In the genomic region with DNA sequence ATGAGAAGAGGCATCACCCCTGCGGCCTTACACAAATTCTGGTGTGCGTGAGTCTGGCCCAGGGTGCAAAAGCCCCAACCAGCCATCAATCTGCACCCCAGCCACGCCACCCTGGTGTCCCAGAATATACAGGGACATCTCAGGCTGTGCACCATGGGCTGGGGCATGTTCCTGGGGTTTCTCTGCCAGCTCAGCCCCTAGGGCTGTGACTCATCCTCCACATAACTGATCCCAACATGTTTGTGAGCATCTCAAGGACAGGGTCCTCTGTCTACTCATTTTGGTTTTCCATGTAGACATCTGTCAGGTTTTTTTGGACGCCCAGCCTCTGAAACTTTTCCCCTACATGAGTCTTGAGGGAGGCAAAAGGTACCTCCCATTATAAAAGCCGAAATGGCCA, we compare ENCODE assay signal across 11 cellular contexts. TPM values are rescaled to one million over a fixed set of nuclear protein-coding genes. Genes with fewer than 3 reads are reported as not detected.
DNase-seq lines count a peak whose midpoint lies in the region; ATAC-seq and TF ChIP-seq lines count a peak whose summit lies in the region.
"Had no signal": no experiment of that assay in that cellular context is flagged by ENCODE, and none has a peak within 500 bp of the region (broad histone marks: within the 10 kb centered on the region; RNA-seq: fewer than 3 reads in every experiment).

No MANE protein-coding gene starts in this region.

- H3K27me3 ChIP-seq in SK-N-SH (ENCODE audit: insufficient read depth) (no peaks in the 10 kb centered on the region), Loucy (ENCODE audit: insufficient read depth, low read length, poor library complexity, severe bottlenecking) (no peaks in the 10 kb centered on the region)

- H3K9me3 Mint-ChIP-seq in immature natural killer cell, result peaks cover 0 to 3% (median 0%) of the 10 kb centered on the region in 6 donors

- peaks cover 79 to 88% of the 10 kb centered on the region in 2 donors for H3K4me1 Mint-ChIP-seq in immature natural killer cell
- H3K4me1 Mint-ChIP-seq: mesothelial cell of epicardium had no signal

- TF ChIP-seq RAD21 in SK-N-SH (IDR thresholded peaks at IDR 0.05; ENCODE audit: low read length), result no peak

- H3K79me2 ChIP-seq in SK-N-SH (ENCODE audit: insufficient read depth) (no peaks in the 10 kb centered on the region), Loucy (ENCODE audit: insufficient read depth, low read length) (peaks cover 32% of the 10 kb centered on the region)

- H3K36me3 Mint-ChIP-seq in immature natural killer cell, result peaks cover 0 to 9% (median 0%) of the 10 kb centered on the region in 3 donors
- H3K36me3 Mint-ChIP-seq: mesothelial cell of epicardium had no signal

- H3K4me3 ChIP-seq in SK-N-SH (ENCODE audit: low read depth in 2 of 2, low read length in 1 of 2) (no peak overlapping the region), Loucy (ENCODE audit: low read length, poor library complexity, severe bottlenecking) (no peak overlapping the region)

- POLR2A ChIA-PET in SK-N-SH (lab: Yijun Ruan, JAX), result no interaction called here

- H3K9me2 ChIP-seq in SK-N-SH (no peaks in the 10 kb centered on the region), Loucy (replicated peaks; ENCODE audit: low read depth, low read length) (no peaks in the 10 kb centered on the region)

- no peak overlapping the region for H3K4me2 ChIP-seq in SK-N-SH
- H3K4me2 ChIP-seq in Loucy (ENCODE audit: low read depth, low read length, poor library complexity, severe bottlenecking), result peak overlapping the region; percentile 70

- H2AFZ ChIP-seq in SK-N-SH (ENCODE audit: low read depth) (no peak overlapping the region), Loucy (ENCODE audit: low read length) (no peak overlapping the region)

- H3K36me3 ChIP-seq in SK-N-SH (replicated peaks in 1 of 2; ENCODE audit: control insufficient read depth in 1 of 2, insufficient read depth in 2 of 2, low read length in 1 of 2) (no peaks in the 10 kb centered on the region), Loucy (ENCODE audit: insufficient read depth, low read length) (no peaks in the 10 kb centered on the region)

- DNase-seq in SK-N-SH (no peak), immature natural killer cell (no peak), GM13977 (ENCODE audit: low spot score) (no peak), OCI-M2 (lab: John Stamatoyannopoulos, UW; ENCODE audit: unreplicated experiment) (no peak)
- DNase-seq: 8988T, NCI-H1694, NCI-H524 treated with DMSO at 0.1 percent for 48 hours, trophoblast cell had no signal

- ATAC-seq in SK-N-SH treated with all-trans-retinoic acid at 6 μM for 48 hours, result no peak

- peaks cover 7 to 18% (median 10%) of the 10 kb centered on the region in 3 donors for H3K27me3 Mint-ChIP-seq in immature natural killer cell (ENCODE audit: low read depth in 3 of 3)

- WGBS in SK-N-SH (ENCODE audit: low lambda C conversion rate), result 52% methylated on average over 5 of the region's 5 CpGs

- H3K9ac ChIP-seq in SK-N-SH (no peak overlapping the region), Loucy (ENCODE audit: low read depth, low read length, poor library complexity, severe bottlenecking) (peak overlapping the region; percentile 85)

- CTCF ChIA-PET in SK-N-SH (lab: Yijun Ruan, JAX), result interaction anchor here (1.6 kb wide), 1 partner anchor 10 kb away, joined by 5 read pairs; no protein-coding TSS in a partner anchor

- H3K9me3 ChIP-seq in SK-N-SH (no peaks in the 10 kb centered on the region), Loucy (ENCODE audit: insufficient read depth, low read depth, low read length) (no peaks in the 10 kb centered on the region)

- H3F3A ChIP-seq in SK-N-SH (replicated peaks; ENCODE audit: insufficient read depth) (no peaks in the 10 kb centered on the region), Loucy (ENCODE audit: low read depth) (peaks cover 21% of the 10 kb centered on the region)

- H3K4me1 ChIP-seq in SK-N-SH (ENCODE audit: control insufficient read depth in 1 of 2, insufficient read depth in 2 of 2, low read depth in 1 of 2, low read length in 1 of 2) (no peaks in the 10 kb centered on the region), Loucy (ENCODE audit: insufficient read depth, low read length, poor library complexity, severe bottlenecking) (peaks cover 87% of the 10 kb centered on the region)

- TF ChIP-seq CTCF in SK-N-SH (IDR thresholded peaks at IDR 0.05) (no peak), Loucy (conservative IDR thresholded peaks at IDR 0.05; ENCODE audit: low read length) (no peak), GM13977 (IDR thresholded peaks at IDR 0.05; ENCODE audit: extremely low read depth, insufficient read depth, missing control alignments) (no peak)

- TF ChIP-seq EP300 in SK-N-SH (IDR thresholded peaks at IDR 0.05; ENCODE audit: borderline replicate concordance in 1 of 2, low read depth in 1 of 2, low read length in 1 of 2), result no peak

- in situ Hi-C loops in GM13977 (cut with MboI; ENCODE audit: low pct_unique_long_range_greater_than_20kb, low sequenced_read_pairs, unreplicated experiment), result no loop called here

- peak overlapping the region; percentile 55 to 81 (median 69) for H3K4me3 Mint-ChIP-seq in immature natural killer cell
- H3K4me3 Mint-ChIP-seq: mesothelial cell of epicardium had no signal

- peak overlapping the region in 3 of 6 donors; percentile 76 to 97 (median 77) for H3K27ac Mint-ChIP-seq in immature natural killer cell
- H3K27ac Mint-ChIP-seq: mesothelial cell of epicardium had no signal

- no peak overlapping the region for H3K27ac ChIP-seq in SK-N-SH (ENCODE audit: low read depth in 2 of 2, low read length in 1 of 2)

- H4K20me1 ChIP-seq in SK-N-SH (ENCODE audit: insufficient read depth) (no peaks in the 10 kb centered on the region), Loucy (ENCODE audit: insufficient read depth, low read length, poor library complexity, severe bottlenecking) (no peaks in the 10 kb centered on the region)

TF ChIP-seq in SK-N-SH, 30 proteins besides CTCF, POLR2A, EP300 and RAD21:
- TF ChIP-seq TEAD4 (IDR thresholded peaks at IDR 0.05; ENCODE audit: borderline replicate concordance, insufficient read depth) (no peak), FOSL2 (IDR thresholded peaks at IDR 0.05; ENCODE audit: borderline replicate concordance, low read depth) (0 out of 2 replicates have a peak, but pooled peaks have one; percentile 6)

TF ChIP-seq in SK-N-SH treated with all-trans-retinoic acid at 6 μM for 48 hours, 23 proteins besides CTCF, POLR2A, EP300 and RAD21:
- TF ChIP-seq ZC3H10 (CRISPR knock-in tag; IDR thresholded peaks at IDR 0.05), result no peak
- no peak for TF ChIP-seq ZNF70 (CRISPR knock-in tag; IDR thresholded peaks at IDR 0.05)
- no peak for TF ChIP-seq CSDC2 (CRISPR knock-in tag; IDR thresholded peaks at IDR 0.05)
- no peak for TF ChIP-seq ZFP3 (CRISPR knock-in tag; IDR thresholded peaks at IDR 0.05)
- no peak for TF ChIP-seq OSR1 (CRISPR knock-in tag; IDR thresholded peaks at IDR 0.05)
- TF ChIP-seq ZFP30 (CRISPR knock-in tag; IDR thresholded peaks at IDR 0.05), result no peak
- TF ChIP-seq RARB (CRISPR knock-in tag; IDR thresholded peaks at IDR 0.05), result no peak
- no peak for TF ChIP-seq ARNTL (CRISPR knock-in tag; IDR thresholded peaks at IDR 0.05; ENCODE audit: borderline replicate concordance, low read depth)
- TF ChIP-seq TSHZ2 (CRISPR knock-in tag; IDR thresholded peaks at IDR 0.05), result no peak
- TF ChIP-seq SNAI2 (CRISPR knock-in tag; IDR thresholded peaks at IDR 0.05), result no peak
- no peak for TF ChIP-seq ZNF8 (CRISPR knock-in tag; IDR thresholded peaks at IDR 0.05)

RNA-seq across cellular contexts. Expression of gene ZNF683, which starts 0.5 kb away (rescaled TPM):
- polyA plus RNA-seq in SK-N-SH (2012; rRNA removed), result not detected in 2 replicates
- not detected in 2 replicates for polyA plus RNA-seq in SK-N-SH (2012; cell fraction: cytosol; rRNA removed)
- polyA plus RNA-seq in SK-N-SH (2012; cell fraction: nucleus; rRNA removed), result not detected in 2 replicates
- polyA plus RNA-seq in immature natural killer cell, result 10 to 100 TPM in 2 of 3 donors, 1 to 10 TPM in 1; 4.1 to 61.3 (median 24.2) TPM

RNA-seq across cellular contexts. Expression of gene CRYBG2, which starts 18.1 kb away (rescaled TPM):
- polyA plus RNA-seq in SK-N-SH (2012; rRNA removed) (0.08 and 0.49 TPM in 2 replicates), immature natural killer cell (1 to 10 TPM in 2 of 3 donors, not detected in 1; 1.2 to 1.3 TPM)
- 0.04 and 0.13 TPM in 2 replicates for polyA plus RNA-seq in SK-N-SH (2012; cell fraction: cytosol; rRNA removed)
- polyA plus RNA-seq in SK-N-SH (2012; cell fraction: nucleus; rRNA removed), result 0.27 and 0.93 TPM in 2 replicates

RNA-seq across cellular contexts. Expression of gene LIN28A, which starts 38.6 kb away (rescaled TPM):
- polyA plus RNA-seq in SK-N-SH (2012; rRNA removed), result not detected in 2 replicates
- not detected in 2 replicates for polyA plus RNA-seq in SK-N-SH (2012; cell fraction: cytosol; rRNA removed)
- 0.02 TPM in 1 of 2 replicates, not detected in the other for polyA plus RNA-seq in SK-N-SH (2012; cell fraction: nucleus; rRNA removed)
- not detected for polyA plus RNA-seq in immature natural killer cell

RNA-seq across cellular contexts. Expression of gene CD52, which starts 54.3 kb away (rescaled TPM):
- polyA plus RNA-seq in SK-N-SH (2012; rRNA removed), result not detected in 2 replicates
- not detected in 2 replicates for polyA plus RNA-seq in SK-N-SH (2012; cell fraction: cytosol; rRNA removed)
- polyA plus RNA-seq in SK-N-SH (2012; cell fraction: nucleus; rRNA removed), result not detected in 2 replicates
- 1,000 to 10,000 TPM; 3,509 to 3,975 (median 3,639) TPM for polyA plus RNA-seq in immature natural killer cell

Comparison
In these comparisons a context has a peak if more than half of its experiments do, and no peak if none do; other contexts are left out.
1. RNA of gene ZNF683, which starts 0.5 kb away (polyA plus RNA-seq): 4.1 to 61.3 TPM in immature natural killer cell; not detected in SK-N-SH; every median in the first group is over 4 times any median in the second.